In the genomic region with DNA sequence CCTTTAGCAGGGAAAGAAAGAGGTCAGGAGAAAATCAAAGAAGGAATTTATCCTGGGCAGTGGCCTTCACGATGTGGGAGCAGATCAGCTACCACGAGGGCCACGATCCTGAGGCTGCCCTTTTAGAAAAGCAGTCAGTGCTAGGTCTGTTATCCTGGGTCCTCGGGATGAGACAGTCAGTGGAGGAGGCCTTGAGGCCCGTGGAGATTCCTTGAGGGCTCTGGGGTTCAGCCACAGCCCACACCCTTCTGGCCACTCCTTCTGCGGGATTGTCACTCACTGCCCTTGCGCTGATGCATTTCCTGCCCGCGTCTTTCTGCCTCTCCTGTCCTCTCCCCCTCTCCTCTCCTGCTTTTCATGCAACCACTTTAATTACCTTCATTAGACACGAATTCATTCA, we compare ENCODE assay signal across 15 cellular contexts. TPM values are rescaled to one million over a fixed set of nuclear protein-coding genes. Genes with fewer than 3 reads are reported as not detected.
DNase-seq lines count a peak whose midpoint lies in the region; ATAC-seq and TF ChIP-seq lines count a peak whose summit lies in the region.
"Had no signal": no experiment of that assay in that cellular context is flagged by ENCODE, and none has a peak within 500 bp of the region (broad histone marks: within the 10 kb centered on the region; RNA-seq: fewer than 3 reads in every experiment).

No MANE protein-coding gene starts in this region.

- DNase-seq in EL (peak; percentile 10), myocyte (ENCODE audit: low read depth) (peak; percentile 60), spleen (peak; percentile 34), DMS114 treated with DMSO at 0.1 percent for 48 hours (lab: John Stamatoyannopoulos, UW; ENCODE audit: unreplicated experiment) (no peak), Kasumi-1 (lab: John Stamatoyannopoulos, UW) (no peak)
- DNase-seq: BE2C; CD4-positive, alpha-beta memory T cell; DMS79 treated with DMSO at 0.1 percent for 48 hours; HCEC 1CT; KG1 had no signal

- no peaks in the 10 kb centered on the region for H3K27me3 ChIP-seq in spleen (replicated peaks in 1 of 7)
- H3K27me3 ChIP-seq: BE2C had no signal

- no peak for ATAC-seq in HG02884 (IDR thresholded peaks at IDR 0.05; ENCODE audit: unreplicated experiment)
- no peak for ATAC-seq in HG03378 (IDR thresholded peaks at IDR 0.05; ENCODE audit: unreplicated experiment)
- ATAC-seq: GM12878, GM23338, HepG2 had no signal

- H3K9me3 ChIP-seq in spleen: no peaks in the 10 kb centered on the region
- H3K9me3 ChIP-seq: BE2C had no signal

- peaks cover 0 to 72% (median 24%) of the 10 kb centered on the region in 6 donors for H3K36me3 ChIP-seq in spleen
- H3K36me3 ChIP-seq: BE2C had no signal

- TF ChIP-seq CTCF in spleen (IDR thresholded peaks at IDR 0.05 in 8 of 11, conservative IDR thresholded peaks at IDR 0.05 in 3 of 11): no peak

- H3K4me3 ChIP-seq in spleen: no peak overlapping the region
- H3K4me3 ChIP-seq: GM12878, GM23338 had no signal

- no peak for TF ChIP-seq POLR2A in spleen (IDR thresholded peaks at IDR 0.05)

- intact Hi-C loops in spleen (cut with DNase I; ENCODE audit: low total_unique reads): no loop called here

- WGBS in spleen, 5 donors: 79 to 90% (median 84%) methylated on average over 10 of the region's 10 CpGs

- H3K4me1 ChIP-seq in spleen: peaks cover 0 to 30% (median 13%) of the 10 kb centered on the region in 6 donors

- no peak overlapping the region for H3K27ac ChIP-seq in spleen

RNA-seq across cellular contexts. Expression of a gene that starts 42.4 kb away (rescaled TPM):
- total RNA-seq in myocyte (1.3 and 1.7 TPM in 2 replicates), spleen (10 to 100 TPM; 13.7 to 43.4 (median 18.3) TPM)
- polyA plus RNA-seq in myocyte (2012): 1.9 TPM
- polyA plus RNA-seq in spleen: 1 to 10 TPM in 2 of 3 donors, under 1 TPM in 1; 0.78 to 3.7 (median 1.4) TPM
- total RNA-seq: CD4-positive, alpha-beta memory T cell; HepG2 had no signal
- polyA plus RNA-seq: CD4-positive, alpha-beta memory T cell; HepG2 had no signal

Comparison
In these comparisons a context has a peak if more than half of its experiments do, and no peak if none do; other contexts are left out.
1. DNase-seq: peak in EL (single experiment), myocyte (single experiment) and spleen (single experiment); none in DMS114 treated with DMSO at 0.1 percent for 48 hours (single experiment) and Kasumi-1 (0 of 2).